Comparison of ENCODE assay signal across 15 cellular contexts in the genomic region with DNA sequence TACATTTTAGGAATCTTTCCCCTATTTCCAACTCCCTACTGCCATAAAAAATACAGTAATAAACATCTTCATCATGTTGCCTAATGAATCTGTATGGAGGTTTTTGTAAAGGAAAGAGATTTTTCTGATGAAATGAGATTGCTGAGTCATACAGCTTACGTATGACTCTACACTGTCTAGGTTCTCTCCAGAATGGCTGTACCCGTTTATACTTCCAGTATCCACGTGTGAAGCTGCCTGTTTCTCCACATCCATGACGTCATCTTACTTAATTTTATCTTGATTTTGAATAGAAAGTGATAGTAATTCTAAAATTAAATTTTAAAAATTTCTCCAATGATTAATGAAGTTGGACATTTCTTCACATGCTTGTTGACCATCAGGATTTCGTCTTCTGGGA.
DNase-seq lines count a peak whose midpoint lies in the region; FAIRE-seq and TF ChIP-seq lines count a peak whose summit lies in the region.
"Had no signal": no experiment of that assay in that cellular context is flagged by ENCODE, and none has a peak within 500 bp of the region (broad histone marks: within the 10 kb centered on the region; RNA-seq: fewer than 3 reads in every experiment).

No MANE protein-coding gene starts in this region.

- peaks cover 8% of the 10 kb centered on the region for H3K4me1 Mint-ChIP-seq in MCF 10A (ENCODE audit: insufficient read depth, unreplicated experiment)
- H3K4me1 Mint-ChIP-seq: CD8-positive, alpha-beta memory T cell had no signal

- no TSS peak for BruUV-seq in MCF 10A (replicated peaks; lab: Mats Ljungman, UMichigan)

- H3K4me1 ChIP-seq in breast epithelium = no peaks in the 10 kb centered on the region

- no peak for TF ChIP-seq POLR2A in breast epithelium (IDR thresholded peaks at IDR 0.05)

- no peak overlapping the region for H3K27ac ChIP-seq in breast epithelium
- H3K27ac ChIP-seq: hepatocyte, SK-N-MC had no signal

- DNase-seq in MCF 10A (ENCODE audit: unreplicated experiment) (peak; percentile 75), breast epithelium (ENCODE audit: low spot score in 2 of 2) (no peak), fibroblast of mammary gland (ENCODE audit: low read depth) (peak; percentile 63), stromal cell of bone marrow (ENCODE audit: low read depth) (peak; percentile 17), GM13976 (ENCODE audit: low spot score) (no peak), NCI-H526 treated with DMSO at 0.1 percent for 48 hours (lab: John Stamatoyannopoulos, UW) (no peak), iPS-NIHi7 (ENCODE audit: extremely low spot score) (no peak)
- DNase-seq: activated CD8-positive, alpha-beta memory T cell treated with anti-CD3 and anti-CD28 coated beads for 24 hours; CD8-positive, alpha-beta memory T cell; NCI-H1048 had no signal

- H3K27ac Mint-ChIP-seq in MCF 10A (ENCODE audit: low read depth, unreplicated experiment) = no peak overlapping the region
- H3K27ac Mint-ChIP-seq: CD8-positive, alpha-beta memory T cell; type B pancreatic cell had no signal

- H3K9me3 ChIP-seq in breast epithelium = no peaks in the 10 kb centered on the region
- H3K9me3 ChIP-seq: mucosa of descending colon had no signal

- H3K4me3 ChIP-seq in breast epithelium (no peak overlapping the region), fibroblast of mammary gland (ENCODE audit: control insufficient read depth, low read depth, low read length) (no peak overlapping the region)
- H3K4me3 ChIP-seq: hepatocyte, mucosa of descending colon, SK-N-MC had no signal

- peaks cover 59% of the 10 kb centered on the region for H3K36me3 Mint-ChIP-seq in MCF 10A (ENCODE audit: insufficient read depth, unreplicated experiment)
- H3K36me3 Mint-ChIP-seq: CD8-positive, alpha-beta memory T cell had no signal

- no peak for TF ChIP-seq CTCF in MCF 10A (IDR thresholded peaks at IDR 0.05; ENCODE audit: unreplicated experiment)
- no peak for TF ChIP-seq CTCF in breast epithelium (IDR thresholded peaks at IDR 0.05)
- TF ChIP-seq CTCF in fibroblast of mammary gland (conservative IDR thresholded peaks at IDR 0.05; ENCODE audit: control insufficient read depth, insufficient read depth, low read depth, low read length) = no peak
- no peak for TF ChIP-seq CTCF in GM13976 (IDR thresholded peaks at IDR 0.05; ENCODE audit: borderline replicate concordance, control extremely low read depth, extremely low read depth, insufficient read depth, missing control alignments)

- H3K27me3 Mint-ChIP-seq in MCF 10A (ENCODE audit: insufficient read depth, unreplicated experiment) = no peaks in the 10 kb centered on the region
- H3K27me3 Mint-ChIP-seq: type B pancreatic cell had no signal

- POLR2A ChIA-PET in MCF 10A (lab: Yijun Ruan, JAX) = interaction anchor here (0.6 to 2.3 kb wide), 4 partner anchors 9 to 244 kb away, joined by 3 to 15 read pairs (median 3); no protein-coding TSS in a partner anchor

- in situ Hi-C loops in GM13976 (cut with MboI; ENCODE audit: low sequenced_read_pairs, unreplicated experiment) = no loop called here

- CTCF ChIA-PET in MCF 10A (lab: Yijun Ruan, JAX) = interaction anchor here (0.5 to 0.7 kb wide), 3 partner anchors 35 to 340 kb away, joined by 3 to 4 read pairs (median 3); no protein-coding TSS in a partner anchor

- intact Hi-C loops in MCF 10A (cut with micrococcal nuclease) (no loop called here), breast epithelium (cut with DNase I; ENCODE audit: low total_unique reads) (no loop called here)

- no peaks in the 10 kb centered on the region for H3K9me3 Mint-ChIP-seq in MCF 10A (ENCODE audit: unreplicated experiment)
- H3K9me3 Mint-ChIP-seq: CD8-positive, alpha-beta memory T cell; type B pancreatic cell had no signal

- no peak overlapping the region for H3K4me3 Mint-ChIP-seq in MCF 10A (ENCODE audit: unreplicated experiment)
- H3K4me3 Mint-ChIP-seq: CD8-positive, alpha-beta memory T cell; type B pancreatic cell had no signal

- no peaks in the 10 kb centered on the region for H3K27me3 ChIP-seq in breast epithelium
- H3K27me3 ChIP-seq: hepatocyte had no signal

- peak; percentile 70 for FAIRE-seq in TTC549 (lab: Jason Lieb, UNC)

- no peaks in the 10 kb centered on the region for H3K36me3 ChIP-seq in breast epithelium

Comparison
In these comparisons a context has a peak if more than half of its experiments do, and no peak if none do; other contexts are left out.
1. DNase-seq: peak in MCF 10A (single experiment), fibroblast of mammary gland (single experiment) and stromal cell of bone marrow (single experiment); none in breast epithelium (0 of 2), GM13976 (single experiment), NCI-H526 treated with DMSO at 0.1 percent for 48 hours (single experiment) and iPS-NIHi7 (single experiment).